8 cellular contexts compared by ENCODE assay signal in the genomic region with DNA sequence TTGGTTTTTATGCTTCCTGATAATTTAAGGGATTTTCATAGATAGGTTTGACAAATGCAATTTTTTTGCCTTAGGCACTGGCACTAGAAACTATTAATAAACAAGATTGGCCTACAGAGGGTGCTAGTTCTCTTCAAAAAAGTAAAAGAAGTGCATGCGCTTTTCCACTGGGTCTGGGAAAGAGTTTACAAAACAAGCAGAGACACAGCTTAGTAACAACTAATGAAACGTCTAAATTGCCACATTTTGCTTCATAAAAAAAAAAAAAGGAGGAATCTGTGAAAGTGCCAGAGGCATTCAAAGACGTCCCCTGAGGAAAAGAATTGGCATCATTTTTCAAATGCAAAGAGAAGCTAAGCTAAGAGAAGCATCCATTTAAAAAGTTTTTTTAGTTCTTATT. TPM values are rescaled to one million over a fixed set of nuclear protein-coding genes. Genes with fewer than 3 reads are reported as not detected.
DNase-seq lines count a peak whose midpoint lies in the region; ATAC-seq and TF ChIP-seq lines count a peak whose summit lies in the region.

No MANE protein-coding gene starts in this region.

- H3K9me3 ChIP-seq in Caco-2: peaks cover 5% of the 10 kb centered on the region; the same call in 1 of the 2 replicates
- peaks cover 11% of the 10 kb centered on the region for H3K9me3 ChIP-seq in endodermal cell (ENCODE audit: control insufficient read depth, low read length)

- H3K4me1 Mint-ChIP-seq in Caco-2 (ENCODE audit: low read depth, unreplicated experiment) (peaks cover 33% of the 10 kb centered on the region), endodermal cell (peaks cover 21% of the 10 kb centered on the region)

- H3K9me3 Mint-ChIP-seq in Caco-2 (ENCODE audit: unreplicated experiment): no peaks in the 10 kb centered on the region
- H3K9me3 Mint-ChIP-seq in endodermal cell: peaks cover 13% of the 10 kb centered on the region

- CTCF ChIA-PET in Caco-2 (lab: Charles Lee): interaction anchor here (0.6 to 1.5 kb wide), 18 partner anchors 12 to 455 kb away, joined by 3 to 12 read pairs (median 4); a partner anchor contains a TSS

- DNase-seq in Caco-2 (peak in 1 of 2 experiments; percentile 75), NCI-H1048 (lab: John Stamatoyannopoulos, UW) (peak; percentile 36), SIG-M5 treated with dmso at 0.1 percent for 504 hours (lab: John Stamatoyannopoulos, UW; ENCODE audit: unreplicated experiment) (peak; percentile 91), endodermal cell (no peak), midbrain (lab: John Stamatoyannopoulos, UW) (peak; percentile 84)

- H3K27ac Mint-ChIP-seq in Caco-2 (ENCODE audit: unreplicated experiment) (peak overlapping the region; percentile 87), endodermal cell (peak overlapping the region; percentile 46)

- H3K4me3 ChIP-seq in Caco-2 (ENCODE audit: low read depth, low read length) (no peak overlapping the region), endodermal cell (ENCODE audit: low read length) (no peak overlapping the region)

- intact Hi-C loops in Caco-2 (cut with micrococcal nuclease; ENCODE audit: unreplicated experiment): loop anchor here (1.0 to 5.0 kb wide), 11 partner anchors 19 to 577 kb away; no protein-coding TSS in a partner anchor

- no peak overlapping the region for H3K27ac ChIP-seq in endodermal cell (ENCODE audit: low read depth, low read length)

- H3K4me1 ChIP-seq in Caco-2 (peaks cover 30% of the 10 kb centered on the region), endodermal cell (ENCODE audit: control insufficient read depth, insufficient read depth, low read length) (peaks cover 5% of the 10 kb centered on the region)

- peak overlapping the region; percentile 27 for H3K4me3 Mint-ChIP-seq in Caco-2 (ENCODE audit: unreplicated experiment)
- no peak overlapping the region for H3K4me3 Mint-ChIP-seq in endodermal cell

- WGBS in endodermal cell (ENCODE audit: insufficient coverage in 1 of 2, insufficient read length in 1 of 2), 2 experiments: 0 to 5% methylated on average over 3 of the region's 3 CpGs

- TF ChIP-seq CTCF in Caco-2 (IDR thresholded peaks at IDR 0.05; ENCODE audit: insufficient read depth in 1 of 2, low read depth in 1 of 2, low read length in 1 of 2, severe bottlenecking in 1 of 2, unreplicated experiment in 1 of 2): peak; percentile 50 to 79
- peak; percentile 82 for TF ChIP-seq CTCF in endodermal cell (conservative IDR thresholded peaks at IDR 0.05)

- H3K27me3 ChIP-seq in Caco-2 (replicated peaks; ENCODE audit: control insufficient read depth, insufficient read depth, low read length): no peaks in the 10 kb centered on the region
- no peaks in the 10 kb centered on the region for H3K27me3 ChIP-seq in endodermal cell (ENCODE audit: control insufficient read depth, insufficient read depth, low read length, poor library complexity, severe bottlenecking)

- H3K9ac ChIP-seq in endodermal cell (ENCODE audit: extremely low read depth, low read length, poor library complexity, severe bottlenecking): no peak overlapping the region

- H3K27me3 Mint-ChIP-seq in Caco-2 (ENCODE audit: insufficient read depth, unreplicated experiment) (no peaks in the 10 kb centered on the region), endodermal cell (ENCODE audit: insufficient read depth) (no peaks in the 10 kb centered on the region)

- H3K36me3 Mint-ChIP-seq in Caco-2 (ENCODE audit: insufficient read depth, unreplicated experiment) (peaks cover 15% of the 10 kb centered on the region), endodermal cell (ENCODE audit: low read depth) (no peaks in the 10 kb centered on the region)

- peak; percentile 31 for ATAC-seq in GM19467 (IDR thresholded peaks at IDR 0.05; ENCODE audit: unreplicated experiment)
- ATAC-seq in GM21786 (IDR thresholded peaks at IDR 0.05; ENCODE audit: unreplicated experiment): no peak
- ATAC-seq in GM19463 (IDR thresholded peaks at IDR 0.05; ENCODE audit: unreplicated experiment): no peak

- POLR2A ChIA-PET in Caco-2 (lab: Charles Lee): interaction anchor here (0.6 to 1.5 kb wide), 10 partner anchors 13 to 433 kb away, joined by 3 to 5 read pairs (median 4); no protein-coding TSS in a partner anchor

- H3K36me3 ChIP-seq in Caco-2 (ENCODE audit: control insufficient read depth, insufficient read depth, low read length) (no peaks in the 10 kb centered on the region), endodermal cell (ENCODE audit: control insufficient read depth, insufficient read depth, low read length) (no peaks in the 10 kb centered on the region)

- TSS peak; percentile 78 for BruUV-seq in Caco-2 (replicated peaks; lab: Mats Ljungman, UMichigan)

RNA-seq across cellular contexts. Expression of a gene that starts 58.3 kb away (rescaled TPM):
- total RNA-seq in Caco-2 (2022) (68.9 TPM in 2 replicates), endodermal cell (10 to 100 TPM; 28.2 to 32.5 TPM)
- polyA plus RNA-seq in endodermal cell (2013, experiment 1 of 2): 12.3 TPM
- 16.5 TPM for polyA plus RNA-seq in endodermal cell (2013, experiment 2 of 2)
